ENCODE assay signal across 1 cellular context in the genomic region with DNA sequence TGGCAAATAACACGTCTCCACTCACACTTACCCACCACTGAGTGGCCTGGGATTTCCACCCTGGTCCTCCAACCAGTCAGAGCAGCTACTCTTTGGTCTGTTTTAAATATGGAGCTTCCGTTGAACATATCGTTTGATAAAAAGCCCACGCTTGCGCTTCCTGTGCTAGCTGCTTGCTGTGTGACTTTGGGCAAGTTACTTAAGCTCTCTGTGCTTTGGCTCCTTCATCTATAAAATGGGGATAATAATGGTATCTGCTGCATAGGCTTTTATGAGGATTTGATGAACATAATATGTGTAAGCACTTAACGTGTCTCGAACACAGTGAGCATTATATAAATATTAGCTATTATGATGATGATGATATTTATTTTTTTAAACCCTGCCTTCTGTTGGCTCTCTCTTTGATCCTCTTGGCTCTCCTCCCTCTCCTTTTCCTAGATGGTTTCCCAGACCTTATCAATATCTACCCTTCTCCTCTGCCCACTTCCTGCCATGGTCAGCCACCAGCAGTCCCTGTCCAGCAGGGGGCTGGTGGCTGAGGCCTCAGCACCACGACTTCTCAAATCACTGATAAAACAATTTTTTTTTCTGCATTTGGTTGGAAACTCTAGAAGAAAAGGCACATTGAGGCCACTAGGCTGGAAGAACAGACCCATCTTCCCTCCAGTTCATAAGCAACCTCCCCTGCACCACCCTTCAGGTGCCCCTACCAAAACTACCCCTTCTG.
TF ChIP-seq lines count a peak whose summit lies in the region.

No MANE protein-coding gene starts in this region.

TF ChIP-seq in H1, 55 proteins besides CTCF, POLR2A, EP300 and RAD21:
- TF ChIP-seq CTBP2 (IDR thresholded peaks at IDR 0.05; ENCODE audit: borderline replicate concordance, insufficient read depth, insufficient read length, low read length) (no peak), KDM1A (IDR thresholded peaks at IDR 0.05; ENCODE audit: borderline replicate concordance, low read length) (peak; percentile 79), HDAC2 (IDR thresholded peaks at IDR 0.05; ENCODE audit: borderline replicate concordance in 1 of 2, low read depth in 2 of 2, low read length in 2 of 2) (peak in 1 of 2 experiments; percentile 59; a peak in 1 of 4 replicates)
